In genomic region chr12:93061414-93062099, GRCh38 we compare ENCODE assay signal across 10 cellular contexts.
DNase-seq lines count a peak whose midpoint lies in the region; ATAC-seq and TF ChIP-seq lines count a peak whose summit lies in the region.
"Had no signal": no experiment of that assay in that cellular context is flagged by ENCODE, and none has a peak within 500 bp of the region (broad histone marks: within the 10 kb centered on the region; RNA-seq: fewer than 3 reads in every experiment).

No MANE protein-coding gene starts in this region.

- no TSS peak for BruUV-seq in A673 (replicated peaks; lab: Mats Ljungman, UMichigan)

- CTCF ChIA-PET in A673 (lab: Charles Lee) = no interaction called here

- TF ChIP-seq CTCF in A673 (conservative IDR thresholded peaks at IDR 0.05; ENCODE audit: low read depth, low read length) (no peak), fibroblast of the aortic adventitia (IDR thresholded peaks at IDR 0.05; ENCODE audit: insufficient read depth, low read length) (no peak)

- no peaks in the 10 kb centered on the region for H3K36me3 ChIP-seq in A673 (ENCODE audit: insufficient read depth, low read length, poor library complexity, severe bottlenecking)

- H3K27ac ChIP-seq in A673 (ENCODE audit: low read depth, low read length, poor library complexity, severe bottlenecking) = peak overlapping the region; percentile 10

- intact Hi-C loops in A673 (cut with micrococcal nuclease; ENCODE audit: unreplicated experiment) = no loop called here

- no peaks in the 10 kb centered on the region for H3K9me3 ChIP-seq in A673 (ENCODE audit: low read depth, low read length, poor library complexity, severe bottlenecking)

- ATAC-seq in HG03457 (IDR thresholded peaks at IDR 0.05; ENCODE audit: unreplicated experiment) = no peak

- POLR2A ChIA-PET in A673 (lab: Charles Lee; ENCODE audit: low non-redundant PET) = no interaction called here

- H3K27me3 ChIP-seq in A673 (replicated peaks; ENCODE audit: insufficient read depth, low read depth, low read length, poor library complexity) = no peaks in the 10 kb centered on the region

- DNase-seq in A673 (ENCODE audit: low spot score) (no peak), NCI-H446 (lab: John Stamatoyannopoulos, UW) (peak; percentile 97 to 99), fibroblast of the aortic adventitia (ENCODE audit: low read depth) (peak; percentile 41), nucleus accumbens (lab: John Stamatoyannopoulos, UW) (peak in 44 of 56 donors; percentile 1 to 67 (median 28)), ecto neural progenitor cell (ENCODE audit: low spot score) (no peak), SK-N-DZ (ENCODE audit: low spot score) (no peak)
- no peak for DNase-seq in stimulated activated CD4-positive, alpha-beta T cell treated with anti-CD3 and anti-CD28 coated beads, Interleukin-4, amount 100 ng/mL, for 1 hour
- DNase-seq: activated CD4-positive, alpha-beta T cell treated with anti-CD3 and anti-CD28 coated beads, Interleukin-2, amount 50 U/mL, for 48 hours; NCI-H526 treated with DMSO at 0.1 percent for 48 hours had no signal

- peaks cover 19% of the 10 kb centered on the region for H3K4me1 ChIP-seq in A673 (ENCODE audit: insufficient read depth, low read length, poor library complexity, severe bottlenecking)

- peak overlapping the region; percentile 0 for H3K4me3 ChIP-seq in A673 (ENCODE audit: low read depth, low read length, poor library complexity, severe bottlenecking)
- no peak overlapping the region for H3K4me3 ChIP-seq in fibroblast of the aortic adventitia (ENCODE audit: low read depth, low read length)

Comparison
In these comparisons a context has a peak if more than half of its experiments do, and no peak if none do; other contexts are left out.
1. DNase-seq: peak in NCI-H446 (2 of 2), fibroblast of the aortic adventitia (single experiment) and nucleus accumbens (44 of 56); none in A673 (single experiment), stimulated activated CD4-positive, alpha-beta T cell treated with anti-CD3 and anti-CD28 coated beads, Interleukin-4, amount 100 ng/mL, for 1 hour (single experiment), ecto neural progenitor cell (single experiment) and SK-N-DZ (single experiment).